Comparison of ENCODE assay signal across 8 cellular contexts in the genomic region with DNA sequence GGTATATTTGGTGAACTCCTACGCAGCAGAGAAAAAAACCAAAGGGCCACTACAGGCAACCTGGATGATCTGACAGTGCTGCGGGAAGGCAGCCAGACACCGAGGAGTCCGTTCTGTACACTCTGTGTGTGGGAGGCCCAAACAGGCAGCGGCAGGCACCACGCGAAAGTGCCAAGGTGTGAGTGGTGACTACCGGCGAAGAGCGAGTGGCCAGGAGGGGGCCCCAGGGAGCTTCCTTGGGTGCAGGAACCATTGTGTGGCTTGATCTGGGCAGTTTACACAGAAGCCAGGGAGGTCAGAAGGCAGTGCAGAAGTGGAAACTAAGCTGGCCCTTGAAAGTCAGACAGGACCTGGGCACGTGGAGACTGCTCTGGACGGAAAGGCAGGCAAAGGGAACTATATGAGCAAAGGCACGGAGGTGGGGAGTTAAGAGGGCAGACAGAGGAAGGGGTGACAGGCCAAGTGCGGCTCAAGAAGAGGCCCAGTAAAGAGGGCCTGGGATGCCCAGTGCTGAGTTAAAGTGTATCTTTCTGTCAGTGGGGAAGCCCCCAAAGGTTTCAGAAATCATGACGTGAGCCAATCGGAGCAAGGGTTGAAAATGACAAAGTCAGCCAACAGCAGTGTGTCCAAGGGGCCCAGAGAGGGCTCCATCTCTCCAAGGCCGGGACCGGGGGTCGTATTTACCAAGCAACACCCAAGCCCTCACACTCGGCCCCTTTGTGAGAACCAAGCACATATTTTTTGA. TPM values are rescaled to one million over a fixed set of nuclear protein-coding genes. Genes with fewer than 3 reads are reported as not detected.
DNase-seq lines count a peak whose midpoint lies in the region; ATAC-seq and TF ChIP-seq lines count a peak whose summit lies in the region.

No MANE protein-coding gene starts in this region.

- H3K9me3 Mint-ChIP-seq in activated CD4-positive, alpha-beta T cell treated with anti-CD3 and anti-CD28 coated beads for 36 hours (ENCODE audit: low read depth): no peaks in the 10 kb centered on the region

- H3K27ac ChIP-seq in dorsolateral prefrontal cortex: peak overlapping the region; percentile 23 to 100 (median 93)
- peak overlapping the region; percentile 53 to 73 (median 63) for H3K27ac ChIP-seq in thyroid gland

- POLR2A ChIA-PET in AG04449 (lab: Yijun Ruan, JAX): no interaction called here
- POLR2A ChIA-PET in activated CD4-positive, alpha-beta T cell treated with anti-CD3 and anti-CD28 coated beads for 36 hours (lab: Charles Lee): interaction anchor here (0.6 kb wide), 1 partner anchor 52 kb away, joined by 4 read pairs; no protein-coding TSS in a partner anchor

- peak; percentile 77 for ATAC-seq in activated CD4-positive, alpha-beta T cell treated with anti-CD3 and anti-CD28 coated beads for 36 hours
- ATAC-seq in GM18907 (IDR thresholded peaks at IDR 0.05; ENCODE audit: unreplicated experiment) (no peak), GM18519 (IDR thresholded peaks at IDR 0.05; ENCODE audit: low FRiP score, unreplicated experiment) (no peak)

- H3K4me3 ChIP-seq in AG04449 (ENCODE audit: low read depth, low read length): no peak overlapping the region
- no peak overlapping the region for H3K4me3 ChIP-seq in H7 (ENCODE audit: insufficient read depth, low read depth, low read length)
- peak overlapping the region in 6 of 59 donors; percentile 2 to 45 (median 27) for H3K4me3 ChIP-seq in dorsolateral prefrontal cortex
- H3K4me3 ChIP-seq in thyroid gland (replicated peaks in 1 of 3): no peak overlapping the region

- no peaks in the 10 kb centered on the region; the same call in 1 of the 2 replicates for H3K36me3 ChIP-seq in H7 (replicated peaks; ENCODE audit: control insufficient read depth, insufficient read depth, low read length)
- no peaks in the 10 kb centered on the region for H3K36me3 ChIP-seq in thyroid gland

- no peaks in the 10 kb centered on the region for H3K27me3 Mint-ChIP-seq in activated CD4-positive, alpha-beta T cell treated with anti-CD3 and anti-CD28 coated beads for 36 hours

- peaks cover 47 to 83% of the 10 kb centered on the region in 2 donors for H3K4me1 ChIP-seq in thyroid gland

- peaks cover 2% of the 10 kb centered on the region for H3K36me3 Mint-ChIP-seq in activated CD4-positive, alpha-beta T cell treated with anti-CD3 and anti-CD28 coated beads for 36 hours (ENCODE audit: low read depth)

- H3K4me1 Mint-ChIP-seq in activated CD4-positive, alpha-beta T cell treated with anti-CD3 and anti-CD28 coated beads for 36 hours: peaks cover 36% of the 10 kb centered on the region

- no peak overlapping the region for H3K4me3 Mint-ChIP-seq in activated CD4-positive, alpha-beta T cell treated with anti-CD3 and anti-CD28 coated beads for 36 hours

- no peaks in the 10 kb centered on the region for H3K9me3 ChIP-seq in thyroid gland

- H3K27me3 ChIP-seq in H7 (ENCODE audit: control insufficient read depth, insufficient read depth, low read length): no peaks in the 10 kb centered on the region
- H3K27me3 ChIP-seq in dorsolateral prefrontal cortex: no peaks in the 10 kb centered on the region
- H3K27me3 ChIP-seq in thyroid gland: no peaks in the 10 kb centered on the region

- H3K27ac Mint-ChIP-seq in activated CD4-positive, alpha-beta T cell treated with anti-CD3 and anti-CD28 coated beads for 36 hours: peak overlapping the region; percentile 67

- TF ChIP-seq CTCF in AG04449 (IDR thresholded peaks at IDR 0.05; ENCODE audit: insufficient read depth, low read length, missing control alignments): peak; percentile 25
- TF ChIP-seq CTCF in dorsolateral prefrontal cortex (IDR thresholded peaks at IDR 0.05 in 54 of 56, conservative IDR thresholded peaks at IDR 0.05 in 2 of 56; ENCODE audit: low read depth in 1 of 56, partially characterized antibody in 56 of 56): peak in 55 of 56 donors; percentile 41 to 79 (median 66)
- peak in 5 of 6 experiments; percentile 26 to 76 (median 71) for TF ChIP-seq CTCF in thyroid gland (IDR thresholded peaks at IDR 0.05)

- WGBS in thyroid gland, 2 donors: 43 to 49% methylated on average over 20 of the region's 20 CpGs

- CTCF ChIA-PET in AG04449 (lab: Yijun Ruan, JAX): interaction anchor here (1.1 to 3.4 kb wide), 2 partner anchors 8 to 25 kb away, joined by 3 to 17 read pairs; no protein-coding TSS in a partner anchor
- CTCF ChIA-PET in activated CD4-positive, alpha-beta T cell treated with anti-CD3 and anti-CD28 coated beads for 36 hours (lab: Charles Lee): interaction anchor here (0.6 to 0.8 kb wide), 4 partner anchors 9 to 308 kb away, joined by 3 read pairs; partner anchors contain the start of gene DMC1

- DNase-seq in AG04449 (ENCODE audit: low read depth, low spot score): no peak
- peak; percentile 88 for DNase-seq in H7
- peak; percentile 75 for DNase-seq in activated CD4-positive, alpha-beta T cell treated with anti-CD3 and anti-CD28 coated beads for 36 hours
- DNase-seq in dorsolateral prefrontal cortex: peak; percentile 60 to 88 (median 78)
- peak; percentile 61 for DNase-seq in mucosa of gallbladder (ENCODE audit: low spot score)
- peak; percentile 80 to 86 for DNase-seq in thyroid gland

- intact Hi-C loops in activated CD4-positive, alpha-beta T cell treated with anti-CD3 and anti-CD28 coated beads for 36 hours (cut with DNase I, micrococcal nuclease): loop anchor here (1.0 to 10.0 kb wide), 3 partner anchors 91 to 310 kb away; partner anchors contain the start of gene DMC1 (in 1 of the 2)
- intact Hi-C loops in dorsolateral prefrontal cortex (cut with DNase I): loop anchor here in 1 of 2 donors (10.0 kb wide), 1 partner anchor 93 kb away; no protein-coding TSS in a partner anchor
- intact Hi-C loops in thyroid gland (cut with DNase I): loop anchor here (10.0 kb wide), 1 partner anchor 77 kb away; the partner anchor contains the start of gene PLA2G6

- TF ChIP-seq POLR2A in thyroid gland (IDR thresholded peaks at IDR 0.05): no peak

RNA-seq across cellular contexts. Expression of gene TMEM184B, which starts 10.6 kb away (rescaled TPM):
- total RNA-seq in H7 (2014; rRNA removed; shearing (Covaris generic)): 44.5 and 46.9 TPM in 2 replicates
- total RNA-seq in activated CD4-positive, alpha-beta T cell treated with anti-CD3 and anti-CD28 coated beads for 36 hours: 10 to 100 TPM; 16.0 to 19.8 TPM
- total RNA-seq in dorsolateral prefrontal cortex (100 to 1,000 TPM in 119 of 120 experiments, 10 to 100 TPM in 1; 99.7 to 274 (median 141) TPM), mucosa of gallbladder (108 TPM), thyroid gland (10 to 100 TPM; 42.9 to 92.2 (median 74.5) TPM)

RNA-seq across cellular contexts. Expression of gene CSNK1E, which starts 55.0 kb away (rescaled TPM):
- total RNA-seq in H7 (2014; rRNA removed; shearing (Covaris generic)): 307 and 335 TPM in 2 replicates
- total RNA-seq in activated CD4-positive, alpha-beta T cell treated with anti-CD3 and anti-CD28 coated beads for 36 hours: 100 to 1,000 TPM; 117 to 145 TPM
- total RNA-seq in dorsolateral prefrontal cortex: 100 to 1,000 TPM; 150 to 281 (median 197) TPM
- 131 TPM for total RNA-seq in mucosa of gallbladder
- 10 to 100 TPM; 53.2 to 98.4 (median 69.5) TPM for total RNA-seq in thyroid gland
